Comparison of ENCODE assay signal across 8 cellular contexts in genomic region chr2:229921101-229921891, GRCh38. TPM values are rescaled to one million over a fixed set of nuclear protein-coding genes. Genes with fewer than 3 reads are reported as not detected.
A peak's percentile ranks its signal among the peaks of the same experiment; 100 is the strongest.
DNase-seq lines count a peak whose midpoint lies in the region; ATAC-seq and TF ChIP-seq lines count a peak whose summit lies in the region.

No MANE protein-coding gene starts in this region.

- 0 to 1% methylated on average over 35 to 41 of the region's 60 CpGs for WGBS in thyroid gland, 2 donors

- peak overlapping the region; percentile 43 for H2AFZ ChIP-seq in osteoblast (ENCODE audit: low read length)

- H3K36me3 Mint-ChIP-seq in Calu3 (ENCODE audit: insufficient read depth, unreplicated experiment) = peaks cover 53% of the 10 kb centered on the region
- no peaks in the 10 kb centered on the region for H3K36me3 Mint-ChIP-seq in glutamatergic neuron (ENCODE audit: unreplicated experiment)

- ATAC-seq in GM21360 (IDR thresholded peaks at IDR 0.05; ENCODE audit: unreplicated experiment) = peak; percentile 19

- H4K20me1 ChIP-seq in osteoblast (ENCODE audit: insufficient read depth, low read length) = peaks cover 34% of the 10 kb centered on the region

- H3K36me3 ChIP-seq in osteoblast (ENCODE audit: insufficient read depth, low read length) (peaks cover 7% of the 10 kb centered on the region), thyroid gland (no peaks in the 10 kb centered on the region)

- H3K27ac ChIP-seq in osteoblast (ENCODE audit: low read depth, low read length) (peak overlapping the region; percentile 93), thyroid gland (peak overlapping the region; percentile 96 to 99 (median 98))

- no TSS peak for BruUV-seq in Calu3 (replicated peaks; lab: Mats Ljungman, UMichigan)

- H3K27ac Mint-ChIP-seq in Calu3 (ENCODE audit: unreplicated experiment) (peak overlapping the region; percentile 87), glutamatergic neuron (ENCODE audit: unreplicated experiment) (peak overlapping the region; percentile 87)

- peaks cover 18% of the 10 kb centered on the region for H3K4me1 Mint-ChIP-seq in Calu3 (ENCODE audit: low read depth, unreplicated experiment)
- H3K4me1 Mint-ChIP-seq in glutamatergic neuron (ENCODE audit: low read depth, unreplicated experiment) = peaks cover 8% of the 10 kb centered on the region

- H3K27me3 Mint-ChIP-seq in Calu3 (ENCODE audit: unreplicated experiment) = no peaks in the 10 kb centered on the region
- peaks cover 7% of the 10 kb centered on the region for H3K27me3 Mint-ChIP-seq in glutamatergic neuron (ENCODE audit: unreplicated experiment)

- H3K4me3 ChIP-seq in osteoblast (ENCODE audit: insufficient read depth, low read length) (peak overlapping the region; percentile 96), thyroid gland (replicated peaks in 1 of 3) (peak overlapping the region; percentile 81 to 96 (median 89))

- no peak for TF ChIP-seq CTCF in Calu3 (IDR thresholded peaks at IDR 0.05; ENCODE audit: unreplicated experiment)
- TF ChIP-seq CTCF in glutamatergic neuron (IDR thresholded peaks at IDR 0.05; ENCODE audit: partially characterized antibody, unreplicated experiment) = no peak
- no peak for TF ChIP-seq CTCF in osteoblast (IDR thresholded peaks at IDR 0.05; ENCODE audit: extremely low read depth, low read depth, low read length)
- TF ChIP-seq CTCF in thyroid gland (IDR thresholded peaks at IDR 0.05) = no peak

- intact Hi-C loops in Calu3 (cut with micrococcal nuclease; ENCODE audit: unreplicated experiment) = no loop called here
- intact Hi-C loops in thyroid gland (cut with DNase I) = loop anchor here (10.0 kb wide), 1 partner anchor 106 kb away; no protein-coding TSS in a partner anchor

- CTCF ChIA-PET in Calu3 (lab: Charles Lee) = interaction anchor here (0.9 to 1.1 kb wide), 2 partner anchors 53 to 120 kb away, joined by 3 to 16 read pairs; no protein-coding TSS in a partner anchor

- no peak for TF ChIP-seq POLR2A in thyroid gland (IDR thresholded peaks at IDR 0.05)

- H3K79me2 ChIP-seq in osteoblast (ENCODE audit: insufficient read depth, low read length) = peaks cover 65% of the 10 kb centered on the region

- H3K27me3 ChIP-seq in osteoblast (ENCODE audit: insufficient read depth, low read length) (no peaks in the 10 kb centered on the region), thyroid gland (no peaks in the 10 kb centered on the region)

- peak overlapping the region; percentile 95 for H3K4me3 Mint-ChIP-seq in Calu3 (ENCODE audit: low read depth, unreplicated experiment)
- H3K4me3 Mint-ChIP-seq in glutamatergic neuron (ENCODE audit: unreplicated experiment) = peak overlapping the region; percentile 95

- no peaks in the 10 kb centered on the region for H3K9me3 Mint-ChIP-seq in Calu3 (ENCODE audit: low read depth, unreplicated experiment)
- peaks cover 4% of the 10 kb centered on the region for H3K9me3 Mint-ChIP-seq in glutamatergic neuron (ENCODE audit: unreplicated experiment)

- peak overlapping the region; percentile 100 for H3K4me2 ChIP-seq in osteoblast (ENCODE audit: insufficient read depth, low read length)

- DNase-seq in Calu3 = peak; percentile 67
- peak; percentile 49 for DNase-seq in HS-5 (ENCODE audit: low read depth)
- DNase-seq in RPMI8226 = peak; percentile 40
- peak; percentile 59 for DNase-seq in activated naive CD4-positive, alpha-beta T cell treated with anti-CD3 and anti-CD28 coated beads, Interleukin-2, amount 50 U/mL, for 16 hours
- DNase-seq in glutamatergic neuron = peak; percentile 66
- DNase-seq in osteoblast (ENCODE audit: insufficient read length, low spot score, missing footprints) = peak; percentile 86
- peak; percentile 71 to 74 for DNase-seq in thyroid gland

- H3K4me1 ChIP-seq in osteoblast (ENCODE audit: insufficient read depth, low read length) = peaks cover 17% of the 10 kb centered on the region
- peaks cover 3 to 13% of the 10 kb centered on the region in 2 donors for H3K4me1 ChIP-seq in thyroid gland

- H3K9me3 ChIP-seq in osteoblast (ENCODE audit: low read depth, low read length) (no peaks in the 10 kb centered on the region), thyroid gland (no peaks in the 10 kb centered on the region)

RNA-seq across cellular contexts. Expression of gene TRIP12, which starts 0.5 kb away (rescaled TPM):
- total RNA-seq in Calu3 (2022) (247 and 252 TPM in 2 replicates), glutamatergic neuron (ENCODE audit: unreplicated experiment) (192 TPM), osteoblast (207 and 249 TPM in 2 replicates), thyroid gland (100 to 1,000 TPM; 155 to 273 (median 184) TPM)

RNA-seq across cellular contexts. Expression of gene FBXO36, which starts 1.0 kb away (rescaled TPM):
- 0.42 and 0.83 TPM in 2 replicates for total RNA-seq in Calu3 (2022)
- 3.4 TPM for total RNA-seq in glutamatergic neuron (ENCODE audit: unreplicated experiment)
- 6.9 and 7.7 TPM in 2 replicates for total RNA-seq in osteoblast
- 10 to 100 TPM in 2 of 4 donors, 1 to 10 TPM in 2; 4.7 to 17.9 (median 11.3) TPM for total RNA-seq in thyroid gland

Comparison
In these comparisons a context has a peak if more than half of its experiments do, and no peak if none do; other contexts are left out.
1. Peak in every context shown above with its lines: DNase-seq, ATAC-seq, H3K4me3 ChIP-seq and H3K27ac ChIP-seq.